In genomic region chr18:22091341-22091740, GRCh38 we compare ENCODE assay signal across 27 cellular contexts.
"Had no signal": no experiment of that assay in that cellular context is flagged by ENCODE, and none has a peak within 500 bp of the region (broad histone marks: within the 10 kb centered on the region; RNA-seq: fewer than 3 reads in every experiment).

No MANE protein-coding gene starts in this region.

- H3K4me2 ChIP-seq: neural progenitor cell, smooth muscle cell had no signal

- H3K4me1 ChIP-seq: neural progenitor cell, parathyroid adenoma, psoas muscle, spleen, thyroid gland, tibial nerve, vagina had no signal

- H3K4me3 ChIP-seq: neural progenitor cell, ovary, psoas muscle, skin epidermis, smooth muscle cell, spleen, stomach, thoracic aorta, thyroid gland, tibial nerve, upper lobe of left lung, vagina had no signal

- H2AFZ ChIP-seq: neural progenitor cell, parathyroid adenoma had no signal

- H3K79me2 ChIP-seq: parathyroid adenoma had no signal

- H3K36me3 ChIP-seq: neural progenitor cell, ovary, spleen, stomach, thoracic aorta, thyroid gland, tibial nerve, upper lobe of left lung, vagina had no signal

- H3K9ac ChIP-seq: neural progenitor cell, parathyroid adenoma had no signal

- H3K9me3 ChIP-seq: ovary, psoas muscle, spleen, stomach, thoracic aorta, thyroid gland, tibial nerve, upper lobe of left lung, vagina had no signal

- ATAC-seq: naive thymus-derived CD4-positive, alpha-beta T cell; natural killer cell; psoas muscle; right cardiac atrium; sciatic nerve; stimulated activated effector memory CD8-positive, alpha-beta T cell treated with anti-CD3 and anti-CD28 coated beads, Interleukin-12 subunit alpha, Interleukin-12 subunit beta, amount 100 ng/mL, for 72 hours; stimulated activated naive B cell treated with anti-CD40 and anti-IgM and Interleukin-4, amounts not matched to agents 10 μg/mL and 1 μg/mL and 100 μg/mL, for 72 hours had no signal

- H3K27me3 ChIP-seq: neural progenitor cell, ovary, stomach, thyroid gland, tibial nerve, upper lobe of left lung, vagina had no signal

- H3K27ac ChIP-seq: neural progenitor cell, ovary, parathyroid adenoma, psoas muscle, skin epidermis, spleen, stomach, thoracic aorta, thyroid gland, tibial nerve, upper lobe of left lung, vagina had no signal

- DNase-seq: naive thymus-derived CD4-positive, alpha-beta T cell; natural killer cell; occipital lobe; ovary; psoas muscle; right cardiac atrium; spleen; stimulated activated CD4-positive, alpha-beta T cell treated with anti-CD3 and anti-CD28 coated beads, Interleukin-12 subunit alpha, Interleukin-12 subunit beta, amount 100 ng/mL, for 4 hours; stimulated activated CD4-positive, alpha-beta T cell treated with anti-CD3 and anti-CD28 coated beads, Interleukin-1b, Interleukin-23, amount 100 ng/mL, for 48 hours; stimulated activated CD4-positive, alpha-beta T cell treated with anti-CD3 and anti-CD28 coated beads, Interleukin-2, amount 100 ng/mL, for 48 hours; stimulated activated CD4-positive, alpha-beta T cell treated with anti-CD3 and anti-CD28 coated beads, Interleukin-4, amount 100 ng/mL, for 24 hours; stimulated activated naive B cell treated with anti-CD40 and anti-IgM and Interleukin-4, amounts not matched to agents 10 μg/mL and 1 μg/mL and 100 μg/mL, for 72 hours; stimulated activated naive CD4-positive, alpha-beta T cell treated with Interleukin-2 at 50 U/mL for 16 hours; stomach; thyroid gland; trophoblast cell; upper lobe of left lung had no signal

- FAIRE-seq: urothelium cell line had no signal
